Comparison of ENCODE assay signal across 32 cellular contexts in the genomic region with DNA sequence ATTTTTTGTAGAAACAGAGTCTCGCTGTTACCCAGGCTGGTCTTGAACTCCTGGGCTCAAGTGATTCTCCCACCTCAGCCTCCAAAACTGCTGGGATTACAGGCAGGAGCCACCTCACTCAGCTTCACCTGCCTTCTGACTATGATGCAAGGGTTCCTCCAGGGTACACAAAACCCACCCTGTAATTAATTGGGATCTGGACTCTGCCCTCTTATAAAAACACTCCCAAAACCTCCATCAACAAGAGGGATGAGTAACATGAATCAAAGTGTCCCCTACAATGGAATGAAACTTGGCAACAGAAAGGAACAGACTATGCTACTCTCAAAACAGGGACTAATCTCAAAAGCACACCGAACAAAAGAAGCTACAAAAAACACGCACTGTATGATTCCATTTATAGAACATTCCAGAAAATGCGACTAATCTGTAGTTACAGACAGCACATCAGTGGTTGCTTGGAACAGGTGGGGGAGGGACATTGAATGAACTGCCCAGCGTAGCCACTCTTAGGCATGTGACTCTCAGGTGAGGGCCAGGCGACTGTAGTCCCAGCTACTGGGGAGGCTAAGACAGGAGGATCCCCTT. TPM values are rescaled to one million over a fixed set of nuclear protein-coding genes. Genes with fewer than 3 reads are reported as not detected.
"Had no signal": no experiment of that assay in that cellular context is flagged by ENCODE, and none has a peak within 500 bp of the region (broad histone marks: within the 10 kb centered on the region; RNA-seq: fewer than 3 reads in every experiment).

No MANE protein-coding gene starts in this region.

- H3K36me3 Mint-ChIP-seq: activated naive CD8-positive, alpha-beta T cell treated with anti-CD3 and anti-CD28 coated beads for 36 hours; natural killer cell treated with Interleukin-12 subunit alpha and Interleukin-12 subunit beta and Interleukin-15 and Interleukin-18, amount 100 ng/mL, for 72 hours; stimulated activated effector memory CD8-positive, alpha-beta T cell treated with anti-CD3 and anti-CD28 coated beads, Interleukin-12 subunit alpha, Interleukin-12 subunit beta, amount 100 ng/mL, for 72 hours had no signal

- H3K9me3 Mint-ChIP-seq: activated naive CD4-positive, alpha-beta T cell treated with anti-CD3 and anti-CD28 coated beads for 36 hours; activated naive CD8-positive, alpha-beta T cell treated with anti-CD3 and anti-CD28 coated beads for 36 hours; activated T-helper 1 cell treated with anti-CD3 and anti-CD28 coated beads, Interleukin-12 subunit alpha, Interleukin-12 subunit beta, Interleukin-2, Interleukin-4 antibody, amounts not matched to agents 30 ng/mL and 10 ng/mL and 1 ng/mL, durations not matched to agents 14 hours and 24 hours and 36 hours; effector memory CD8-positive, alpha-beta T cell; natural killer cell treated with Interleukin-12 subunit alpha and Interleukin-12 subunit beta and Interleukin-15 and Interleukin-18, amount 100 ng/mL, for 72 hours; stimulated activated effector memory CD8-positive, alpha-beta T cell treated with anti-CD3 and anti-CD28 coated beads, Interleukin-12 subunit alpha, Interleukin-12 subunit beta, amount 100 ng/mL, for 72 hours had no signal

- H3K36me3 ChIP-seq: adrenal gland, brain microvascular endothelial cell, heart right ventricle, left lung, neutrophil, ovary, stomach, thyroid gland, upper lobe of right lung had no signal

- H3K4me3 ChIP-seq: adrenal gland, heart right ventricle, left lung, lung, mucosa of descending colon, ovary, stomach, thyroid gland, upper lobe of right lung had no signal

- H3K27me3 Mint-ChIP-seq: natural killer cell treated with Interleukin-12 subunit alpha and Interleukin-12 subunit beta and Interleukin-15 and Interleukin-18, amount 100 ng/mL, for 72 hours had no signal

- ATAC-seq: effector memory CD8-positive, alpha-beta T cell; heart right ventricle; left lung; mucosa of descending colon; natural killer cell treated with Interleukin-12 subunit alpha and Interleukin-12 subunit beta and Interleukin-15 and Interleukin-18, amount 100 ng/mL, for 72 hours; sciatic nerve; stimulated activated effector memory CD8-positive, alpha-beta T cell treated with anti-CD3 and anti-CD28 coated beads, Interleukin-12 subunit alpha, Interleukin-12 subunit beta, amount 100 ng/mL, for 72 hours; upper lobe of right lung had no signal

- H3K4me1 Mint-ChIP-seq: stimulated activated effector memory CD8-positive, alpha-beta T cell treated with anti-CD3 and anti-CD28 coated beads, Interleukin-12 subunit alpha, Interleukin-12 subunit beta, amount 100 ng/mL, for 72 hours had no signal

- H3K27ac ChIP-seq: adrenal gland, brain microvascular endothelial cell, heart right ventricle, left lung, neutrophil, ovary, stomach, thyroid gland, upper lobe of right lung had no signal

- H3K27me3 ChIP-seq: ovary, thyroid gland had no signal

- H3K27ac Mint-ChIP-seq: activated naive CD4-positive, alpha-beta T cell treated with anti-CD3 and anti-CD28 coated beads for 36 hours; activated naive CD8-positive, alpha-beta T cell treated with anti-CD3 and anti-CD28 coated beads for 36 hours; activated T-helper 1 cell treated with anti-CD3 and anti-CD28 coated beads, Interleukin-12 subunit alpha, Interleukin-12 subunit beta, Interleukin-2, Interleukin-4 antibody, amounts not matched to agents 30 ng/mL and 10 ng/mL and 1 ng/mL, durations not matched to agents 14 hours and 24 hours and 36 hours; effector memory CD8-positive, alpha-beta T cell; natural killer cell treated with Interleukin-12 subunit alpha and Interleukin-12 subunit beta and Interleukin-15 and Interleukin-18, amount 100 ng/mL, for 72 hours; progenitor cell of endocrine pancreas; stimulated activated effector memory CD8-positive, alpha-beta T cell treated with anti-CD3 and anti-CD28 coated beads, Interleukin-12 subunit alpha, Interleukin-12 subunit beta, amount 100 ng/mL, for 72 hours had no signal

- DNase-seq: activated CD4-positive, alpha-beta T cell treated with anti-CD3 and anti-CD28 coated beads for 4 hours; activated CD4-positive, alpha-beta T cell treated with anti-CD3 and anti-CD28 coated beads, Interleukin-2, amount 50 U/mL, for 4 hours; activated CD8-positive, alpha-beta memory T cell treated with anti-CD3 and anti-CD28 coated beads for 24 hours; activated effector memory CD4-positive, alpha-beta T cell treated with anti-CD3 and anti-CD28 coated beads, Interleukin-2, amount 50 U/mL, for 16 hours; activated naive CD4-positive, alpha-beta T cell treated with anti-CD3 and anti-CD28 coated beads for 36 hours; activated naive CD8-positive, alpha-beta T cell treated with anti-CD3 and anti-CD28 coated beads for 36 hours; adrenal gland; aorta; brain microvascular endothelial cell; cortex of kidney; effector memory CD8-positive, alpha-beta T cell; foreskin fibroblast; heart right ventricle; left lung; mesendoderm; mucosa of descending colon; ovary; small intestine; stimulated activated CD4-positive, alpha-beta T cell treated with anti-CD3 and anti-CD28 coated beads, Interleukin-4, amount 100 ng/mL, for 24 hours; stomach; thyroid gland; upper lobe of right lung had no signal

- H3K9me3 ChIP-seq: adrenal gland, heart right ventricle, left lung, mucosa of descending colon, neutrophil, ovary, stomach, thyroid gland, upper lobe of right lung had no signal

- H3K4me3 Mint-ChIP-seq: activated naive CD4-positive, alpha-beta T cell treated with anti-CD3 and anti-CD28 coated beads for 36 hours; activated naive CD8-positive, alpha-beta T cell treated with anti-CD3 and anti-CD28 coated beads for 36 hours; activated T-helper 1 cell treated with anti-CD3 and anti-CD28 coated beads, Interleukin-12 subunit alpha, Interleukin-12 subunit beta, Interleukin-2, Interleukin-4 antibody, amounts not matched to agents 30 ng/mL and 10 ng/mL and 1 ng/mL, durations not matched to agents 14 hours and 24 hours and 36 hours; effector memory CD8-positive, alpha-beta T cell; natural killer cell treated with Interleukin-12 subunit alpha and Interleukin-12 subunit beta and Interleukin-15 and Interleukin-18, amount 100 ng/mL, for 72 hours; stimulated activated effector memory CD8-positive, alpha-beta T cell treated with anti-CD3 and anti-CD28 coated beads, Interleukin-12 subunit alpha, Interleukin-12 subunit beta, amount 100 ng/mL, for 72 hours had no signal

RNA-seq across cellular contexts. Expression of gene PRR36, which starts 3.2 kb away (rescaled TPM):
- total RNA-seq: endothelial cell of umbilical vein; myocyte; natural killer cell treated with Interleukin-12 subunit alpha and Interleukin-12 subunit beta and Interleukin-15 and Interleukin-18, amount 100 ng/mL, for 72 hours had no signal
- polyA plus RNA-seq: endothelial cell of umbilical vein had no signal

RNA-seq across cellular contexts. Expression of gene LRRC8E, which starts 11.0 kb away (rescaled TPM):
- total RNA-seq: activated naive CD4-positive, alpha-beta T cell treated with anti-CD3 and anti-CD28 coated beads for 36 hours; activated naive CD8-positive, alpha-beta T cell treated with anti-CD3 and anti-CD28 coated beads for 36 hours; activated T-helper 1 cell treated with anti-CD3 and anti-CD28 coated beads, Interleukin-12 subunit alpha, Interleukin-12 subunit beta, Interleukin-2, Interleukin-4 antibody, amounts not matched to agents 30 ng/mL and 10 ng/mL and 1 ng/mL, durations not matched to agents 14 hours and 24 hours and 36 hours; natural killer cell treated with Interleukin-12 subunit alpha and Interleukin-12 subunit beta and Interleukin-15 and Interleukin-18, amount 100 ng/mL, for 72 hours; T-helper 1 cell treated with Interleukin-12 subunit alpha and Interleukin-12 subunit beta and Interleukin-4 antibody, amounts not matched to agents 30 ng/mL and 1 ng/mL, for 36 hours had no signal
- polyA plus RNA-seq: aorta had no signal

RNA-seq across cellular contexts. Expression of gene TGFBR3L, which starts 37.3 kb away (rescaled TPM):
- total RNA-seq: endothelial cell of umbilical vein, sciatic nerve, stomach, thyroid gland had no signal
